20 cellular contexts compared by ENCODE assay signal in the genomic region with DNA sequence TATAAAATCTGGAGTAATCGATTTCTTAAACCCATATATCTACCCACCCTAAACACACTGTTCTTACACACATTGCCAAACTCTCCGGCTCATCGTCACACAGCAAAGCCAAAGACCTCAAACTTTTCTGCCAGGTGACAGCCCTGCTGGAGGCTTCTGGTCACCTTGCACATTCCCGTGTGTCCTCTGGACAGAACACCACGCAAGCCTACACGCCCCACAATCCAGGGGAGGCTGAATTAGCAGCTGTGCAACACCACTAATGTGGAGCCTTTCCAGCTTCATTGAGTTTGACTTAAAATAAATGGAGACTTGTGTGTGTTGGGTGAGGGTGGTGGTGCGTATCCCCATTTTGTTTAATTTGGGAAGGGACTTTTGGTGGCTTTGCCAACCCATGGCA. TPM values are rescaled to one million over a fixed set of nuclear protein-coding genes. Genes with fewer than 3 reads are reported as not detected.
DNase-seq lines count a peak whose midpoint lies in the region; ATAC-seq, FAIRE-seq and TF ChIP-seq lines count a peak whose summit lies in the region.
"Had no signal": no experiment of that assay in that cellular context is flagged by ENCODE, and none has a peak within 500 bp of the region (broad histone marks: within the 10 kb centered on the region; RNA-seq: fewer than 3 reads in every experiment).

No MANE protein-coding gene starts in this region.

- no peaks in the 10 kb centered on the region for H3K36me3 Mint-ChIP-seq in MCF 10A (ENCODE audit: insufficient read depth, unreplicated experiment)
- H3K36me3 Mint-ChIP-seq: CD4-positive, alpha-beta memory T cell had no signal

- in situ Hi-C loops in K562 (cut with MboI) = no loop called here

- H3K4ac ChIP-seq in mesendoderm (ENCODE audit: low read depth, low read length) = no peak overlapping the region

- no peaks in the 10 kb centered on the region for H3K9me3 Mint-ChIP-seq in MCF 10A (ENCODE audit: unreplicated experiment)
- H3K9me3 Mint-ChIP-seq: CD4-positive, alpha-beta memory T cell had no signal

- H3K9ac ChIP-seq in K562 (ENCODE audit: insufficient read depth in 1 of 2, low read depth in 2 of 2, low read length in 2 of 2) (no peak overlapping the region), subcutaneous abdominal adipose tissue (ENCODE audit: low read length in 5 of 5) (no peak overlapping the region), mesendoderm (ENCODE audit: low read length) (no peak overlapping the region)
- H3K9ac ChIP-seq: BLaER1 had no signal

- no peaks in the 10 kb centered on the region for H3K9me3 ChIP-seq in breast epithelium
- no peaks in the 10 kb centered on the region for H3K9me3 ChIP-seq in K562 (replicated peaks; ENCODE audit: control insufficient read depth, insufficient read depth, low read depth, low read length)
- no peaks in the 10 kb centered on the region for H3K9me3 ChIP-seq in lower lobe of right lung
- no peaks in the 10 kb centered on the region for H3K9me3 ChIP-seq in subcutaneous abdominal adipose tissue (ENCODE audit: control insufficient read depth in 5 of 5, low read length in 5 of 5)
- H3K9me3 ChIP-seq: BLaER1 had no signal

- H3K36me3 ChIP-seq in breast epithelium = no peaks in the 10 kb centered on the region
- H3K36me3 ChIP-seq in K562 (ENCODE audit: control insufficient read depth, insufficient read depth, low read length) = no peaks in the 10 kb centered on the region
- H3K36me3 ChIP-seq in lower lobe of right lung = no peaks in the 10 kb centered on the region
- H3K36me3 ChIP-seq in subcutaneous abdominal adipose tissue (ENCODE audit: control insufficient read depth in 5 of 5, insufficient read depth in 5 of 5, low read length in 5 of 5) = no peaks in the 10 kb centered on the region
- H3K36me3 ChIP-seq in mesendoderm (ENCODE audit: control insufficient read depth, insufficient read depth, low read length) = no peaks in the 10 kb centered on the region
- H3K36me3 ChIP-seq: BLaER1 had no signal

- H3K79me2 ChIP-seq in K562 (ENCODE audit: control insufficient read depth, insufficient read depth, low read length) (no peaks in the 10 kb centered on the region), mesendoderm (ENCODE audit: control insufficient read depth, insufficient read depth, low read length) (no peaks in the 10 kb centered on the region)

- no peak overlapping the region for H3K18ac ChIP-seq in mesendoderm (ENCODE audit: low read length)

- no peak overlapping the region for H2BK120ac ChIP-seq in mesendoderm (ENCODE audit: low read depth, low read length)

- FAIRE-seq in K562 (lab: Jason Lieb, UNC) = no peak
- FAIRE-seq: A204.1, D721Med, GM12892 had no signal

- 39% methylated on average over 5 of the region's 7 CpGs for WGBS in K562 (ENCODE audit: insufficient coverage, low coverage, missing lambda C conversion rate)
- WGBS in mesendoderm (ENCODE audit: extremely low coverage, insufficient coverage, low lambda C conversion rate) = 100% methylated on average over 2 of the region's 7 CpGs

- no TSS peak for BruUV-seq in MCF 10A (replicated peaks; lab: Mats Ljungman, UMichigan)
- BruUV-seq in K562 (replicated peaks; lab: Mats Ljungman, UMichigan) = no TSS peak

- DNase-seq in breast epithelium (ENCODE audit: low spot score in 2 of 2) (no peak), MCF 10A (ENCODE audit: unreplicated experiment) (no peak), K562 (ENCODE audit: extremely low read depth in 1 of 4, low spot score in 3 of 4) (no peak), lower lobe of right lung (no peak), mesendoderm (no peak), NCI-H345 (lab: John Stamatoyannopoulos, UW) (no peak)
- DNase-seq: CD4-positive, alpha-beta memory T cell; GOT3; NCI-H1105 treated with DMSO at 0.1 percent for 48 hours; NCI-H1694; NCI-H2081 treated with DMSO at 0.1 percent for 48 hours; NCI-H510A; NCI-H748 treated with DMSO at 0.1 percent for 48 hours; SHP77 had no signal

- H2BK5ac ChIP-seq in mesendoderm (ENCODE audit: low read length) = no peak overlapping the region

- H3K23ac ChIP-seq in mesendoderm (ENCODE audit: low read length) = no peak overlapping the region

- no peak overlapping the region for H3K27ac Mint-ChIP-seq in MCF 10A (ENCODE audit: low read depth, unreplicated experiment)
- H3K27ac Mint-ChIP-seq: CD4-positive, alpha-beta memory T cell had no signal

- no peak overlapping the region for H4K8ac ChIP-seq in mesendoderm (ENCODE audit: low read depth, low read length)

- H3K27ac ChIP-seq in breast epithelium (peak overlapping the region; percentile 40 to 75), K562 (ENCODE audit: extremely low read depth, low read depth, low read length) (no peak overlapping the region), lower lobe of right lung (peak overlapping the region; percentile 55), subcutaneous abdominal adipose tissue (ENCODE audit: low read depth, low read length) (peak overlapping the region; percentile 70), mesendoderm (ENCODE audit: low read depth, low read length) (no peak overlapping the region)
- H3K27ac ChIP-seq: BLaER1 had no signal

- POLR2A ChIA-PET in MCF 10A (lab: Yijun Ruan, JAX) (interaction anchor here (1.2 to 1.4 kb wide), 2 partner anchors 11 to 17 kb away, joined by 4 to 6 read pairs; no protein-coding TSS in a partner anchor), K562 (lab: Yijun Ruan, JAX) (interaction anchor here (0.6 kb wide), 1 partner anchor 10 kb away, joined by 3 read pairs; no protein-coding TSS in a partner anchor)

- no peak overlapping the region for H2BK15ac ChIP-seq in mesendoderm (replicated peaks; ENCODE audit: low read depth)

- no peaks in the 10 kb centered on the region for H3K4me1 ChIP-seq in breast epithelium
- peaks cover 5 to 12% of the 10 kb centered on the region in 2 experiments; a peak in 4 of 5 replicates for H3K4me1 ChIP-seq in K562 (replicated peaks in 1 of 2; ENCODE audit: control insufficient read depth in 2 of 2, insufficient read depth in 2 of 2, low read length in 2 of 2)
- peaks cover 39% of the 10 kb centered on the region for H3K4me1 ChIP-seq in lower lobe of right lung
- peaks cover 14 to 53% (median 39%) of the 10 kb centered on the region in 5 donors for H3K4me1 ChIP-seq in subcutaneous abdominal adipose tissue (ENCODE audit: control insufficient read depth in 5 of 5, insufficient read depth in 5 of 5, low read length in 5 of 5)
- no peaks in the 10 kb centered on the region for H3K4me1 ChIP-seq in mesendoderm (ENCODE audit: control insufficient read depth, low read depth, low read length)

- TF ChIP-seq POLR2A in breast epithelium (IDR thresholded peaks at IDR 0.05) (no peak), K562 (conservative IDR thresholded peaks at IDR 0.05) (no peak)

- CTCF ChIA-PET in MCF 10A (lab: Yijun Ruan, JAX) (no interaction called here), K562 (lab: Yijun Ruan, JAX; ENCODE audit: low intra/inter-chr PET ratio) (no interaction called here)

- no peak for TF ChIP-seq CTCF in breast epithelium (IDR thresholded peaks at IDR 0.05)
- no peak for TF ChIP-seq CTCF in MCF 10A (IDR thresholded peaks at IDR 0.05; ENCODE audit: unreplicated experiment)
- TF ChIP-seq CTCF in K562 (IDR thresholded peaks at IDR 0.05 in 2 of 3, conservative IDR thresholded peaks at IDR 0.05 in 1 of 3; ENCODE audit: insufficient read depth in 2 of 3, low read depth in 1 of 3, low read length in 3 of 3) = no peak
- no peak for TF ChIP-seq CTCF in lower lobe of right lung (IDR thresholded peaks at IDR 0.05)

- TF ChIP-seq RAD21 in K562 (CRISPR knock-in tag; conservative IDR thresholded peaks at IDR 0.05 in 1 of 2, IDR thresholded peaks at IDR 0.05 in 1 of 2) = no peak

- no peaks in the 10 kb centered on the region for H3K79me1 ChIP-seq in mesendoderm (ENCODE audit: low read length)

- ATAC-seq in K562 (peak; percentile 56), lower lobe of right lung (no peak), HG03469 (IDR thresholded peaks at IDR 0.05; ENCODE audit: unreplicated experiment) (no peak)

- H3K27me3 ChIP-seq in breast epithelium (no peaks in the 10 kb centered on the region), K562 (ENCODE audit: control insufficient read depth in 2 of 2, insufficient read depth in 2 of 2, low read length in 2 of 2) (peaks cover 0 to 6% of the 10 kb centered on the region in 2 experiments; a peak in 1 of 5 replicates), lower lobe of right lung (ENCODE audit: low read depth) (no peaks in the 10 kb centered on the region), subcutaneous abdominal adipose tissue (ENCODE audit: control insufficient read depth in 5 of 5, insufficient read depth in 4 of 5, low read length in 5 of 5) (no peaks in the 10 kb centered on the region), mesendoderm (ENCODE audit: insufficient read depth, low read length, poor library complexity) (no peaks in the 10 kb centered on the region)
- H3K27me3 ChIP-seq: BLaER1 had no signal

- TF ChIP-seq EP300 in K562 (IDR thresholded peaks at IDR 0.05; ENCODE audit: low read length) = no peak

- no peak overlapping the region for H3K56ac ChIP-seq in mesendoderm (ENCODE audit: low read length)

- no peaks in the 10 kb centered on the region for H4K20me1 ChIP-seq in K562 (replicated peaks; ENCODE audit: control insufficient read depth, insufficient read depth, low read length)
- H4K20me1 ChIP-seq: BLaER1 had no signal

- no peaks in the 10 kb centered on the region for H3K27me3 Mint-ChIP-seq in MCF 10A (ENCODE audit: insufficient read depth, unreplicated experiment)
- H3K27me3 Mint-ChIP-seq: CD4-positive, alpha-beta memory T cell had no signal

- no peak overlapping the region for H4K5ac ChIP-seq in mesendoderm (ENCODE audit: low read length)

- H3K4me2 ChIP-seq in K562 (ENCODE audit: insufficient read depth, low read length) (no peak overlapping the region), mesendoderm (ENCODE audit: low read length) (no peak overlapping the region)
- H3K4me2 ChIP-seq: BLaER1 had no signal

- H3K4me1 Mint-ChIP-seq in MCF 10A (ENCODE audit: insufficient read depth, unreplicated experiment) = peaks cover 11% of the 10 kb centered on the region

- H3K4me3 ChIP-seq in breast epithelium = no peak overlapping the region
- H3K4me3 ChIP-seq in K562 = no peak overlapping the region
- H3K4me3 ChIP-seq in lower lobe of right lung = no peak overlapping the region
- H3K4me3 ChIP-seq in subcutaneous abdominal adipose tissue (ENCODE audit: low read depth in 1 of 5, low read length in 5 of 5) = no peak overlapping the region
- H3K4me3 ChIP-seq in mesendoderm (ENCODE audit: low read length) = no peak overlapping the region
- H3K4me3 ChIP-seq: BLaER1 had no signal

- H2AK5ac ChIP-seq in mesendoderm (ENCODE audit: low read length) = no peak overlapping the region

- no peak overlapping the region for H3K4me3 Mint-ChIP-seq in MCF 10A (ENCODE audit: unreplicated experiment)
- H3K4me3 Mint-ChIP-seq: CD4-positive, alpha-beta memory T cell had no signal

- H2AFZ ChIP-seq in K562 (ENCODE audit: low read depth, low read length) = no peak overlapping the region

- H3K9me1 ChIP-seq in K562 (ENCODE audit: control insufficient read depth, insufficient read depth, low read length) = no peaks in the 10 kb centered on the region

- intact Hi-C loops in breast epithelium (cut with DNase I; ENCODE audit: low total_unique reads) = no loop called here
- intact Hi-C loops in MCF 10A (cut with micrococcal nuclease) = no loop called here
- intact Hi-C loops in K562 (cut with micrococcal nuclease) = no loop called here
- intact Hi-C loops in lower lobe of right lung (cut with DNase I) = no loop called here

RNA-seq across cellular contexts. Expression of gene KLF6, which starts 38.4 kb away (rescaled TPM):
- total RNA-seq in breast epithelium (100 to 1,000 TPM; 132 to 347 (median 186) TPM), MCF 10A (2022) (253 and 282 TPM in 2 replicates), K562 (2014; rRNA removed) (6.9 and 10.3 TPM in 2 replicates), K562 (2014; rRNA removed; fragmentation: Illumina TruSeq; extraction: Trizol) (7.4 and 8.0 TPM in 2 replicates), K562 (2015; rRNA removed; fragmentation: Illumina TruSeq; extraction: Trizol) (4.5 TPM in 2 replicates), K562 (2021) (23.9 and 25.2 TPM in 2 replicates), lower lobe of right lung (242 TPM)
- 54.5 and 86.4 TPM in 2 replicates for total RNA-seq in K562 (2011; cell fraction: chromatin; rRNA removed; ENCODE audit: low replicate concordance)
- total RNA-seq in K562 (2011; cell fraction: nucleolus; rRNA removed) = 136 and 139 TPM in 2 replicates
- total RNA-seq in K562 (2011; cell fraction: nucleoplasm; rRNA removed) = 92.4 and 113 TPM in 2 replicates
- polyA plus RNA-seq in K562 (2011; rRNA removed) (11.7 and 19.1 TPM in 2 replicates), K562 (2014; fragmentation: Illumina TruSeq; extraction: Trizol) (11.1 and 12.6 TPM in 2 replicates), K562 (2014; fragmentation: Nextera tagmentation; extraction: Ambion mirVana) (1 to 10 TPM; 3.2 to 3.7 TPM), K562 (2014; rRNA removed) (8.6 and 10.2 TPM in 2 replicates)
- 6.6 and 12.0 TPM in 2 replicates for polyA plus RNA-seq in K562 (2011; cell fraction: cytosol; rRNA removed)
- 52.6 and 53.4 TPM in 2 replicates for polyA plus RNA-seq in K562 (2011; cell fraction: nucleus; rRNA removed)
- 14.7 and 29.2 TPM in 2 replicates for polyA plus RNA-seq in K562 (2012)
- 33.0 and 43.0 TPM in 2 replicates for polyA minus RNA-seq in K562 (2011; rRNA and poly(A)+ RNA removed)
- 10.3 and 16.2 TPM in 2 replicates for polyA minus RNA-seq in K562 (2011; cell fraction: cytosol; rRNA and poly(A)+ RNA removed)
- polyA minus RNA-seq in K562 (2011; cell fraction: nucleus; rRNA and poly(A)+ RNA removed) = 87.2 and 133 TPM in 2 replicates
- polyA plus RNA-seq in mesendoderm (2013, experiment 1 of 2) = 36.1 TPM
- 35.3 TPM for polyA plus RNA-seq in mesendoderm (2013, experiment 2 of 2)

Comparison
In these comparisons a context has a peak if more than half of its experiments do, and no peak if none do; other contexts are left out.
1. H3K27ac ChIP-seq: peak in breast epithelium (2 of 2), lower lobe of right lung (single experiment) and subcutaneous abdominal adipose tissue (single experiment); none in K562 (single experiment) and mesendoderm (single experiment).